Comparison of ENCODE assay signal across 8 cellular contexts in the genomic region with DNA sequence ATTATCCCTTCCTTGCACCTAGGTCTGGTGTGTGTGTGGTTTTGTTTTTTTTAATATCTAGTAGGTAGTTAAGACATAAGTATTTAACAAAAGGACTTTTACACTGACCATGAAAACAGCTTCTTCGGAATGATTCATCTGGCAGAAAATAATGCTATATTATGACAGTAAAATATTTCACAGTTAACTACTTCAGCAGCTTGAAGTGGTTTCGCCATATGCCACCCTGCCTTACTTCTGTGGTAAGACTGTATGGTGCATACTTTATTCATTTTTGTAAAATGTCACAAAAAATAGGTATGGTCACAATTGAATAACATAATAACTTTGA. TPM values are rescaled to one million over a fixed set of nuclear protein-coding genes. Genes with fewer than 3 reads are reported as not detected.
DNase-seq lines count a peak whose midpoint lies in the region; ATAC-seq and TF ChIP-seq lines count a peak whose summit lies in the region.

No MANE protein-coding gene starts in this region.

- no peaks in the 10 kb centered on the region for H4K20me1 ChIP-seq in neural cell (ENCODE audit: insufficient read depth)

- TF ChIP-seq CTCF in BJ (IDR thresholded peaks at IDR 0.05; ENCODE audit: insufficient read depth, low read depth, low read length) (no peak), neural cell (IDR thresholded peaks at IDR 0.05; ENCODE audit: poor library complexity, severe bottlenecking) (no peak)

- no peaks in the 10 kb centered on the region for H3K9me3 ChIP-seq in neural cell (ENCODE audit: low read length)

- no peak for TF ChIP-seq RAD21 in neural cell (conservative IDR thresholded peaks at IDR 0.05)

- peak overlapping the region; percentile 63 for H3K4me2 ChIP-seq in neural cell (ENCODE audit: low read length)

- no peak overlapping the region for H3K27ac Mint-ChIP-seq in effector memory CD8-positive, alpha-beta T cell

- no peaks in the 10 kb centered on the region for H3K36me3 Mint-ChIP-seq in effector memory CD8-positive, alpha-beta T cell (ENCODE audit: insufficient read depth)

- no peak for TF ChIP-seq EP300 in neural cell (conservative IDR thresholded peaks at IDR 0.05; ENCODE audit: poor library complexity, severe bottlenecking)

- peak overlapping the region; percentile 86 for H3K9ac ChIP-seq in neural cell (ENCODE audit: low read length)

- peak overlapping the region; percentile 82 for H3K27ac ChIP-seq in neural cell (ENCODE audit: low read length)

- no peaks in the 10 kb centered on the region for H3F3A ChIP-seq in neural cell (ENCODE audit: insufficient read depth, low read length, poor library complexity, severe bottlenecking)

- H3K9me3 Mint-ChIP-seq in effector memory CD8-positive, alpha-beta T cell, result no peaks in the 10 kb centered on the region

- DNase-seq in BJ (ENCODE audit: low read depth), result no peak
- peak; percentile 90 for DNase-seq in NCI-H446 treated with DMSO at 0.1 percent for 48 hours (lab: John Stamatoyannopoulos, UW)
- no peak for DNase-seq in effector memory CD8-positive, alpha-beta T cell
- no peak for DNase-seq in stimulated activated CD4-positive, alpha-beta T cell treated with anti-CD3 and anti-CD28 coated beads, Interleukin-4, amount 100 ng/mL, for 1 hour
- no peak for DNase-seq in SW480 (ENCODE audit: low spot score)

- no peaks in the 10 kb centered on the region for H3K9me2 ChIP-seq in neural cell (ENCODE audit: insufficient read depth, low read length)

- H3K4me1 Mint-ChIP-seq in effector memory CD8-positive, alpha-beta T cell (ENCODE audit: low read depth in 2 of 2), result peaks cover 20 to 24% of the 10 kb centered on the region in 2 donors

- H3K27me3 Mint-ChIP-seq in effector memory CD8-positive, alpha-beta T cell, result peaks cover 82 to 95% of the 10 kb centered on the region in 2 donors

- POLR2A ChIA-PET in BJ (lab: Charles Lee), result no interaction called here

- H3K36me3 ChIP-seq in BJ (ENCODE audit: control insufficient read depth, insufficient read depth, low read length) (no peaks in the 10 kb centered on the region), neural cell (ENCODE audit: insufficient read depth, low read length) (no peaks in the 10 kb centered on the region)

- CTCF ChIA-PET in BJ (lab: Yijun Ruan, JAX), result interaction anchor here (0.9 to 1.4 kb wide), 3 partner anchors 17 to 151 kb away, joined by 3 to 4 read pairs (median 3); no protein-coding TSS in a partner anchor

- ATAC-seq in effector memory CD8-positive, alpha-beta T cell (replicated peaks), result no peak
- ATAC-seq in GM21515 (IDR thresholded peaks at IDR 0.05; ENCODE audit: unreplicated experiment), result no peak
- ATAC-seq in GM19397 (IDR thresholded peaks at IDR 0.05; ENCODE audit: unreplicated experiment), result no peak

- H3K4me3 Mint-ChIP-seq in effector memory CD8-positive, alpha-beta T cell, result peak overlapping the region; percentile 92 to 93

- H3K79me2 ChIP-seq in neural cell (replicated peaks; ENCODE audit: insufficient read depth, low read length), result peaks cover 25% of the 10 kb centered on the region

- H3K4me3 ChIP-seq in BJ (ENCODE audit: low read depth, low read length) (peak overlapping the region; percentile 70), neural cell (ENCODE audit: low read length) (peak overlapping the region; percentile 78)

- H3K27me3 ChIP-seq in BJ (ENCODE audit: control insufficient read depth, insufficient read depth, low read length) (no peaks in the 10 kb centered on the region), neural cell (ENCODE audit: insufficient read depth, low read depth, low read length) (peaks cover 20% of the 10 kb centered on the region)

- peak overlapping the region; percentile 52 for H2AFZ ChIP-seq in neural cell (ENCODE audit: low read depth, low read length)

TF ChIP-seq in neural cell, 6 proteins besides CTCF, POLR2A, EP300 and RAD21:
- TF ChIP-seq POLR2AphosphoS5 (IDR thresholded peaks at IDR 0.05) (no peak), SMC3 (conservative IDR thresholded peaks at IDR 0.05; ENCODE audit: poor library complexity) (no peak), EZH2 (IDR thresholded peaks at IDR 0.05; ENCODE audit: borderline replicate concordance, insufficient read depth, low read length, poor library complexity, severe bottlenecking) (no peak), TAF1 (IDR thresholded peaks at IDR 0.05; ENCODE audit: low read depth) (no peak), MXI1 (conservative IDR thresholded peaks at IDR 0.05; ENCODE audit: poor library complexity, severe bottlenecking) (no peak)
- TF ChIP-seq, protein P1, sequence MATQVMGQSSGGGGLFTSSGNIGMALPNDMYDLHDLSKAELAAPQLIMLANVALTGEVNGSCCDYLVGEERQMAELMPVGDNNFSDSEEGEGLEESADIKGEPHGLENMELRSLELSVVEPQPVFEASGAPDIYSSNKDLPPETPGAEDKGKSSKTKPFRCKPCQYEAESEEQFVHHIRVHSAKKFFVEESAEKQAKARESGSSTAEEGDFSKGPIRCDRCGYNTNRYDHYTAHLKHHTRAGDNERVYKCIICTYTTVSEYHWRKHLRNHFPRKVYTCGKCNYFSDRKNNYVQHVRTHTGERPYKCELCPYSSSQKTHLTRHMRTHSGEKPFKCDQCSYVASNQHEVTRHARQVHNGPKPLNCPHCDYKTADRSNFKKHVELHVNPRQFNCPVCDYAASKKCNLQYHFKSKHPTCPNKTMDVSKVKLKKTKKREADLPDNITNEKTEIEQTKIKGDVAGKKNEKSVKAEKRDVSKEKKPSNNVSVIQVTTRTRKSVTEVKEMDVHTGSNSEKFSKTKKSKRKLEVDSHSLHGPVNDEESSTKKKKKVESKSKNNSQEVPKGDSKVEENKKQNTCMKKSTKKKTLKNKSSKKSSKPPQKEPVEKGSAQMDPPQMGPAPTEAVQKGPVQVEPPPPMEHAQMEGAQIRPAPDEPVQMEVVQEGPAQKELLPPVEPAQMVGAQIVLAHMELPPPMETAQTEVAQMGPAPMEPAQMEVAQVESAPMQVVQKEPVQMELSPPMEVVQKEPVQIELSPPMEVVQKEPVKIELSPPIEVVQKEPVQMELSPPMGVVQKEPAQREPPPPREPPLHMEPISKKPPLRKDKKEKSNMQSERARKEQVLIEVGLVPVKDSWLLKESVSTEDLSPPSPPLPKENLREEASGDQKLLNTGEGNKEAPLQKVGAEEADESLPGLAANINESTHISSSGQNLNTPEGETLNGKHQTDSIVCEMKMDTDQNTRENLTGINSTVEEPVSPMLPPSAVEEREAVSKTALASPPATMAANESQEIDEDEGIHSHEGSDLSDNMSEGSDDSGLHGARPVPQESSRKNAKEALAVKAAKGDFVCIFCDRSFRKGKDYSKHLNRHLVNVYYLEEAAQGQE (IDR thresholded peaks at IDR 0.05; ENCODE audit: borderline replicate concordance), result no peak

RNA-seq across cellular contexts. Expression of a gene that starts 0.9 kb away (rescaled TPM):
- polyA plus RNA-seq in BJ (2011; rRNA removed) (18.5 and 31.4 TPM in 2 replicates), neural cell (10.4 and 14.9 TPM in 2 replicates)
- polyA minus RNA-seq in BJ (2011; rRNA and poly(A)+ RNA removed), result 63.9 and 76.9 TPM in 2 replicates
- polyA minus RNA-seq in neural cell, result 47.0 and 49.2 TPM in 2 replicates
